ENCODE assay signal across 8 cellular contexts in the genomic region with DNA sequence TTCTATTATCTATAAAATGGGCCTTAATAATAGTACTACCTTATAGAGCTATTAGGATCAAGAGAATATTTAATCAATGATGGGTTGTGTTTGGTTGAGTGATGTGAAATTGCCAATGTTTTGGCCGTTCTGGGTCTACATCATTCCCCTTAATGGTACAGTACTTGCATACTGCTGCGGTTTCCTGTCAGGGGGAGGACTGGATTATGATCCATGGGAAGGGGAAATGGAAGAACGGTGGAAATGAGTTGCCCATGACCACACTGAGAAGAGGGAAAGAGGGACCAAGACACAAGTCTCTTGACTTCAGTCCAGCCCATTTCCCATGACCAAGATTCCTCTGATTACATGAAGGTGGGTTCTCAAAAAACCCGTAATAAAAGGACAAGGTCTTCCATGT. TPM values are rescaled to one million over a fixed set of nuclear protein-coding genes. Genes with fewer than 3 reads are reported as not detected.
DNase-seq lines count a peak whose midpoint lies in the region; TF ChIP-seq lines count a peak whose summit lies in the region.

No MANE protein-coding gene starts in this region.

- peaks cover 35% of the 10 kb centered on the region for H3K4me1 Mint-ChIP-seq in activated T-cell treated with anti-CD3 and anti-CD28 coated beads, Interleukin-2, amount 50 U/mL, for 24 hours (ENCODE audit: low read depth)
- H3K4me1 Mint-ChIP-seq in immature natural killer cell: peaks cover 21 to 23% of the 10 kb centered on the region in 2 donors

- H3K9me3 ChIP-seq in effector memory CD4-positive, alpha-beta T cell (ENCODE audit: control insufficient read depth, low read length): no peaks in the 10 kb centered on the region

- H3K27me3 Mint-ChIP-seq in activated T-cell treated with anti-CD3 and anti-CD28 coated beads, Interleukin-2, amount 50 U/mL, for 24 hours: no peaks in the 10 kb centered on the region
- peaks cover 4 to 9% (median 4%) of the 10 kb centered on the region in 3 donors for H3K27me3 Mint-ChIP-seq in immature natural killer cell (ENCODE audit: low read depth in 3 of 3)

- H3K4me3 ChIP-seq in WI38 (ENCODE audit: low read depth, low read length): peak overlapping the region; percentile 75
- no peak overlapping the region for H3K4me3 ChIP-seq in effector memory CD4-positive, alpha-beta T cell (ENCODE audit: insufficient read depth, low read depth, low read length, poor library complexity, severe bottlenecking)

- peaks cover 14% of the 10 kb centered on the region for H3K36me3 ChIP-seq in effector memory CD4-positive, alpha-beta T cell (ENCODE audit: control insufficient read depth, insufficient read depth, low read length)

- peaks cover 9% of the 10 kb centered on the region for H3K4me1 ChIP-seq in effector memory CD4-positive, alpha-beta T cell (ENCODE audit: control insufficient read depth, insufficient read depth, low read length, poor library complexity, severe bottlenecking)

- no peaks in the 10 kb centered on the region for H3K27me3 ChIP-seq in effector memory CD4-positive, alpha-beta T cell (replicated peaks; ENCODE audit: control insufficient read depth, insufficient read depth, low read length, poor library complexity, severe bottlenecking)

- H3K9me3 Mint-ChIP-seq in activated T-cell treated with anti-CD3 and anti-CD28 coated beads, Interleukin-2, amount 50 U/mL, for 24 hours: no peaks in the 10 kb centered on the region
- H3K9me3 Mint-ChIP-seq in immature natural killer cell: no peaks in the 10 kb centered on the region

- H3K4me3 Mint-ChIP-seq in activated T-cell treated with anti-CD3 and anti-CD28 coated beads, Interleukin-2, amount 50 U/mL, for 24 hours: peak overlapping the region; percentile 83
- peak overlapping the region; percentile 87 to 96 (median 95) for H3K4me3 Mint-ChIP-seq in immature natural killer cell

- no peak for DNase-seq in activated T-cell treated with anti-CD3 and anti-CD28 coated beads, Interleukin-2, amount 50 U/mL, for 24 hours
- no peak for DNase-seq in activated T-cell treated with anti-CD3 and anti-CD28 coated beads, Interleukin-2, amount 50 U/mL, for 1 hour
- DNase-seq in immature natural killer cell (no peak), medulla oblongata (ENCODE audit: extremely low spot score) (no peak)
- DNase-seq in central memory CD4-positive, alpha-beta T cell: no peak
- no peak for DNase-seq in effector memory CD4-positive, alpha-beta T cell

- H3K36me3 Mint-ChIP-seq in activated T-cell treated with anti-CD3 and anti-CD28 coated beads, Interleukin-2, amount 50 U/mL, for 24 hours (ENCODE audit: low read depth): peaks cover 44% of the 10 kb centered on the region
- peaks cover 4 to 21% (median 16%) of the 10 kb centered on the region in 3 donors for H3K36me3 Mint-ChIP-seq in immature natural killer cell

- H3K27ac ChIP-seq in temporal lobe (ENCODE audit: low read depth, low read length): peak overlapping the region; percentile 96
- no peak overlapping the region for H3K27ac ChIP-seq in effector memory CD4-positive, alpha-beta T cell (ENCODE audit: insufficient read depth, low read length, poor library complexity, severe bottlenecking)

- peak overlapping the region; percentile 95 for H3K27ac Mint-ChIP-seq in activated T-cell treated with anti-CD3 and anti-CD28 coated beads, Interleukin-2, amount 50 U/mL, for 24 hours
- H3K27ac Mint-ChIP-seq in immature natural killer cell: peak overlapping the region in 3 of 6 donors; percentile 16 to 93 (median 53)

- no peak for TF ChIP-seq CTCF in WI38 (IDR thresholded peaks at IDR 0.05; ENCODE audit: low read depth, low read length)

RNA-seq across cellular contexts. Expression of a gene that starts 1.0 kb away (rescaled TPM):
- polyA plus RNA-seq in immature natural killer cell: 100 to 1,000 TPM; 101 to 123 (median 114) TPM
- total RNA-seq in temporal lobe: 17.0 TPM

RNA-seq across cellular contexts. Expression of a gene that starts 36.1 kb away (rescaled TPM):
- polyA plus RNA-seq in immature natural killer cell: 10 to 100 TPM in 2 of 3 donors, 1 to 10 TPM in 1; 9.4 to 18.9 (median 10.9) TPM
- total RNA-seq in temporal lobe: 29.0 TPM

RNA-seq across cellular contexts. Expression of a gene that starts 55.9 kb away (rescaled TPM):
- 10 to 100 TPM in 2 of 3 donors, 1 to 10 TPM in 1; 6.2 to 11.5 (median 10.6) TPM for polyA plus RNA-seq in immature natural killer cell
- total RNA-seq in temporal lobe: 10.6 TPM
